In the genomic region with DNA sequence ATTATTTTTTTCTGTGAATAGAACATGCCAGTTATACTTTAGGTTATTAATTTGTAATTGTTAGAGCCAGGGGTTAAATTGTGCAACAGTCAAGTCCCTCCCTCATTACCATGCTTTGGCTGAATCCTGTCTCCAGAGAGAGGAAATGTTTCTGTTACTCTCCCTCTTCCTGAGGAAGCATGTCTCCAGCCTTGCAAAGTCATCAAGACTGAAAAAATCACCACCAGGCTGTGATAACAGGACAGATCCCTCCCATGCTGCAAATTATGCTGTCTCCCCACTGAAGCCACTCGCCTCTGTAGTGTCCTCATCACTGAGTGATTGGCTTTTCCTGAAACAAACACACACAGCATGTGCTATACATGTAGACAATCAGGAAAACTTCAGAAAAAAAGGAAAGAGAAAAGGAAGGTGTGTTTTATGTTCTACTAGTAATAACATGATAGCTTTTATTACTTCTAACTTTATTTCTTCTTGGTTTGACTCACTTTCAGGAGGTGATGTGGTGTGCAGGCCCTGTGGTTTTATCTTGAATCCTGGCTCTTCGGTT, we compare ENCODE assay signal across 17 cellular contexts.
DNase-seq lines count a peak whose midpoint lies in the region; ATAC-seq and TF ChIP-seq lines count a peak whose summit lies in the region.
"Had no signal": no experiment of that assay in that cellular context is flagged by ENCODE, and none has a peak within 500 bp of the region (broad histone marks: within the 10 kb centered on the region; RNA-seq: fewer than 3 reads in every experiment).

No MANE protein-coding gene starts in this region.

- TF ChIP-seq CTCF in fibroblast of pulmonary artery (IDR thresholded peaks at IDR 0.05; ENCODE audit: low read length, missing control alignments) (no peak), GM13976 (IDR thresholded peaks at IDR 0.05; ENCODE audit: borderline replicate concordance, control extremely low read depth, extremely low read depth, insufficient read depth, missing control alignments) (no peak)

- intact Hi-C loops in Right ventricle myocardium superior (cut with DNase I) = no loop called here
- intact Hi-C loops in cardiac septum (cut with DNase I) = no loop called here

- in situ Hi-C loops in GM13976 (cut with MboI; ENCODE audit: low sequenced_read_pairs, unreplicated experiment) = no loop called here

- no peak overlapping the region for H3K4me3 ChIP-seq in fibroblast of pulmonary artery (replicated peaks; ENCODE audit: low read depth, low read length)
- H3K4me3 ChIP-seq: left lung had no signal

- ATAC-seq in Right ventricle myocardium superior (ENCODE audit: poor library complexity) = peak; percentile 78
- no peak for ATAC-seq in GM18511 (IDR thresholded peaks at IDR 0.05; ENCODE audit: unreplicated experiment)
- ATAC-seq: activated CD4-positive, alpha-beta T cell treated with anti-CD3 and anti-CD28 coated beads for 36 hours; left lung had no signal

- DNase-seq in Right ventricle myocardium superior (no peak), cardiac septum (ENCODE audit: low spot score) (no peak), fibroblast of pulmonary artery (ENCODE audit: low read depth) (peak; percentile 84), lung microvascular endothelial cell (ENCODE audit: low read depth in 2 of 2) (peak; percentile 87 to 94), GM13976 (ENCODE audit: low spot score) (no peak), islet precursor cell (no peak), OCI-M1 (lab: John Stamatoyannopoulos, UW) (no peak)
- DNase-seq: activated CD4-positive, alpha-beta T cell treated with anti-CD3 and anti-CD28 coated beads for 36 hours; activated naive CD4-positive, alpha-beta T cell treated with anti-CD3 and anti-CD28 coated beads for 36 hours; activated T-cell treated with anti-CD3 and anti-CD28 coated beads, Interleukin-2, amount 50 U/mL, for 24 hours; C1 segment of cervical spinal cord; DND-41; left lung; NCI-H146; SHP77; stimulated activated CD4-positive, alpha-beta T cell treated with anti-CD3 and anti-CD28 coated beads, Interleukin-1b, Interleukin-23, amount 100 ng/mL, for 48 hours had no signal

Comparison
In these comparisons a context has a peak if more than half of its experiments do, and no peak if none do; other contexts are left out.
1. DNase-seq: peak in fibroblast of pulmonary artery (single experiment) and lung microvascular endothelial cell (2 of 2); none in Right ventricle myocardium superior (single experiment), cardiac septum (single experiment), GM13976 (single experiment), islet precursor cell (single experiment) and OCI-M1 (single experiment).